Comparison of ENCODE assay signal across 2 cellular contexts in genomic region chr17:29060475-29060874, GRCh38.
TF ChIP-seq lines count a peak whose summit lies in the region.

No MANE protein-coding gene starts in this region.

TF ChIP-seq in GM23338, 12 proteins besides CTCF, POLR2A, EP300 and RAD21:
- TF ChIP-seq EZH2phosphoT487 (IDR thresholded peaks at IDR 0.05; ENCODE audit: unreplicated experiment): no peak
- TF ChIP-seq NANOG (IDR thresholded peaks at IDR 0.05; ENCODE audit: borderline replicate concordance): no peak
- TF ChIP-seq JUNB (IDR thresholded peaks at IDR 0.05; ENCODE audit: unreplicated experiment): no peak
- TF ChIP-seq, protein P1, sequence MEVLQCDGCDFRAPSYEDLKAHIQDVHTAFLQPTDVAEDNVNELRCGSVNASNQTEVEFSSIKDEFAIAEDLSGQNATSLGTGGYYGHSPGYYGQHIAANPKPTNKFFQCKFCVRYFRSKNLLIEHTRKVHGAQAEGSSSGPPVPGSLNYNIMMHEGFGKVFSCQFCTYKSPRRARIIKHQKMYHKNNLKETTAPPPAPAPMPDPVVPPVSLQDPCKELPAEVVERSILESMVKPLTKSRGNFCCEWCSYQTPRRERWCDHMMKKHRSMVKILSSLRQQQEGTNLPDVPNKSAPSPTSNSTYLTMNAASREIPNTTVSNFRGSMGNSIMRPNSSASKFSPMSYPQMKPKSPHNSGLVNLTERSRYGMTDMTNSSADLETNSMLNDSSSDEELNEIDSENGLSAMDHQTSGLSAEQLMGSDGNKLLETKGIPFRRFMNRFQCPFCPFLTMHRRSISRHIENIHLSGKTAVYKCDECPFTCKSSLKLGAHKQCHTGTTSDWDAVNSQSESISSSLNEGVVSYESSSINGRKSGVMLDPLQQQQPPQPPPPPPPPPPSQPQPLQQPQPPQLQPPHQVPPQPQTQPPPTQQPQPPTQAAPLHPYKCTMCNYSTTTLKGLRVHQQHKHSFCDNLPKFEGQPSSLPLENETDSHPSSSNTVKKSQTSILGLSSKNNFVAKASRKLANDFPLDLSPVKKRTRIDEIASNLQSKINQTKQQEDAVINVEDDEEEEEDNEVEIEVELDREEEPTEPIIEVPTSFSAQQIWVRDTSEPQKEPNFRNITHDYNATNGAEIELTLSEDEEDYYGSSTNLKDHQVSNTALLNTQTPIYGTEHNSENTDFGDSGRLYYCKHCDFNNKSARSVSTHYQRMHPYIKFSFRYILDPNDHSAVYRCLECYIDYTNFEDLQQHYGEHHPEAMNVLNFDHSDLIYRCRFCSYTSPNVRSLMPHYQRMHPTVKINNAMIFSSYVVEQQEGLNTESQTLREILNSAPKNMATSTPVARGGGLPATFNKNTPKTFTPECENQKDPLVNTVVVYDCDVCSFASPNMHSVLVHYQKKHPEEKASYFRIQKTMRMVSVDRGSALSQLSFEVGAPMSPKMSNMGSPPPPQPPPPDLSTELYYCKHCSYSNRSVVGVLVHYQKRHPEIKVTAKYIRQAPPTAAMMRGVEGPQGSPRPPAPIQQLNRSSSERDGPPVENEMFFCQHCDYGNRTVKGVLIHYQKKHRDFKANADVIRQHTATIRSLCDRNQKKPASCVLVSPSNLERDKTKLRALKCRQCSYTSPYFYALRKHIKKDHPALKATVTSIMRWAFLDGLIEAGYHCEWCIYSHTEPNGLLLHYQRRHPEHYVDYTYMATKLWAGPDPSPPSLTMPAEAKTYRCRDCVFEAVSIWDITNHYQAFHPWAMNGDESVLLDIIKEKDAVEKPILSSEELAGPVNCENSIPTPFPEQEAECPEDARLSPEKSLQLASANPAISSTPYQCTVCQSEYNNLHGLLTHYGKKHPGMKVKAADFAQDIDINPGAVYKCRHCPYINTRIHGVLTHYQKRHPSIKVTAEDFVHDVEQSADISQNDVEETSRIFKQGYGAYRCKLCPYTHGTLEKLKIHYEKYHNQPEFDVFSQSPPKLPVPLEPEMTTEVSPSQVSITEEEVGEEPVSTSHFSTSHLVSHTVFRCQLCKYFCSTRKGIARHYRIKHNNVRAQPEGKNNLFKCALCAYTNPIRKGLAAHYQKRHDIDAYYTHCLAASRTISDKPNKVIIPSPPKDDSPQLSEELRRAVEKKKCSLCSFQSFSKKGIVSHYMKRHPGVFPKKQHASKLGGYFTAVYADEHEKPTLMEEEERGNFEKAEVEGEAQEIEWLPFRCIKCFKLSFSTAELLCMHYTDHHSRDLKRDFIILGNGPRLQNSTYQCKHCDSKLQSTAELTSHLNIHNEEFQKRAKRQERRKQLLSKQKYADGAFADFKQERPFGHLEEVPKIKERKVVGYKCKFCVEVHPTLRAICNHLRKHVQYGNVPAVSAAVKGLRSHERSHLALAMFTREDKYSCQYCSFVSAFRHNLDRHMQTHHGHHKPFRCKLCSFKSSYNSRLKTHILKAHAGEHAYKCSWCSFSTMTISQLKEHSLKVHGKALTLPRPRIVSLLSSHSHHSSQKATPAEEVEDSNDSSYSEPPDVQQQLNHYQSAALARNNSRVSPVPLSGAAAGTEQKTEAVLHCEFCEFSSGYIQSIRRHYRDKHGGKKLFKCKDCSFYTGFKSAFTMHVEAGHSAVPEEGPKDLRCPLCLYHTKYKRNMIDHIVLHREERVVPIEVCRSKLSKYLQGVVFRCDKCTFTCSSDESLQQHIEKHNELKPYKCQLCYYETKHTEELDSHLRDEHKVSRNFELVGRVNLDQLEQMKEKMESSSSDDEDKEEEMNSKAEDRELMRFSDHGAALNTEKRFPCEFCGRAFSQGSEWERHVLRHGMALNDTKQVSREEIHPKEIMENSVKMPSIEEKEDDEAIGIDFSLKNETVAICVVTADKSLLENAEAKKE (CRISPR knock-in tag; IDR thresholded peaks at IDR 0.05): no peak
- TF ChIP-seq REST (IDR thresholded peaks at IDR 0.05; ENCODE audit: unreplicated experiment): no peak
- no peak for TF ChIP-seq POLR2AphosphoS5 (IDR thresholded peaks at IDR 0.05; ENCODE audit: low read depth)

TF ChIP-seq in H1, 55 proteins besides CTCF, POLR2A, EP300 and RAD21:
- TF ChIP-seq CREB1 (IDR thresholded peaks at IDR 0.05) (no peak), GTF2F1 (IDR thresholded peaks at IDR 0.05; ENCODE audit: borderline replicate concordance, low read depth, low read length) (no peak), ZNF274 (IDR thresholded peaks at IDR 0.05; ENCODE audit: borderline replicate concordance, extremely low read depth, low read length) (no peak), RBBP5 (IDR thresholded peaks at IDR 0.05; ENCODE audit: borderline replicate concordance, low read depth, low read length) (no peak), CHD1 (IDR thresholded peaks at IDR 0.05; ENCODE audit: low read depth, low read length) (no peak), JUN (IDR thresholded peaks at IDR 0.05; ENCODE audit: low read depth, low read length) (no peak), EGR1 (IDR thresholded peaks at IDR 0.05; ENCODE audit: borderline replicate concordance, low read depth, low read length) (no peak), KDM5A (IDR thresholded peaks at IDR 0.05; ENCODE audit: low read length) (no peak), BRCA1 (IDR thresholded peaks at IDR 0.05; ENCODE audit: low read depth, low read length) (no peak), SUZ12 (IDR thresholded peaks at IDR 0.05; ENCODE audit: low read length) (no peak), POU5F1 (IDR thresholded peaks at IDR 0.05; ENCODE audit: low read depth, low read length) (no peak), ATF3 (IDR thresholded peaks at IDR 0.05; ENCODE audit: insufficient read depth, low read depth, low read length) (no peak), TBP (IDR thresholded peaks at IDR 0.05; ENCODE audit: low read depth, low read length) (no peak)
